Comparison of ENCODE assay signal across 8 cellular contexts in genomic region chr16:3444032-3444388, GRCh38. TPM values are rescaled to one million over a fixed set of nuclear protein-coding genes. Genes with fewer than 3 reads are reported as not detected.
DNase-seq lines count a peak whose midpoint lies in the region; ATAC-seq, FAIRE-seq and TF ChIP-seq lines count a peak whose summit lies in the region.

No MANE protein-coding gene starts in this region.

- H3K9me3 ChIP-seq in OCI-LY1 (ENCODE audit: low read length) (no peaks in the 10 kb centered on the region), K562 (replicated peaks; ENCODE audit: control insufficient read depth, insufficient read depth, low read depth, low read length) (no peaks in the 10 kb centered on the region; the same call in none of the 2 replicates)

- TF ChIP-seq EP300 in K562 (IDR thresholded peaks at IDR 0.05; ENCODE audit: low read length), result no peak

- H3K4me3 ChIP-seq in GM08714 (ENCODE audit: low read length), result peak overlapping the region; percentile 70
- H3K4me3 ChIP-seq in OCI-LY1 (ENCODE audit: low read depth, low read length, poor library complexity, severe bottlenecking), result peak overlapping the region; percentile 86
- H3K4me3 ChIP-seq in K562, result peak overlapping the region; percentile 41

- POLR2A ChIA-PET in K562 (lab: Yijun Ruan, JAX), result interaction anchor here (1.0 kb wide), 1 partner anchor 9 kb away, joined by 4 read pairs; no protein-coding TSS in a partner anchor

- no peak for TF ChIP-seq POLR2A in K562 (conservative IDR thresholded peaks at IDR 0.05)

- H3K27me3 ChIP-seq in OCI-LY1 (ENCODE audit: insufficient read depth, low read length), result no peaks in the 10 kb centered on the region; the same call in 1 of the 2 replicates
- H3K27me3 ChIP-seq in K562 (ENCODE audit: control insufficient read depth in 2 of 2, insufficient read depth in 2 of 2, low read length in 2 of 2), result peaks cover 0 to 2% of the 10 kb centered on the region in 2 experiments; a peak in 1 of 5 replicates

- H3K4me2 ChIP-seq in OCI-LY1 (ENCODE audit: low read length) (peak overlapping the region; percentile 75), K562 (ENCODE audit: insufficient read depth, low read length) (peak overlapping the region; percentile 74)

- ATAC-seq in HG02852 (IDR thresholded peaks at IDR 0.05; ENCODE audit: unreplicated experiment) (peak; percentile 24), K562 (peak; percentile 63)

- H3K4me1 ChIP-seq in OCI-LY1 (ENCODE audit: insufficient read depth, low read length, severe bottlenecking) (peaks cover 13% of the 10 kb centered on the region), K562 (replicated peaks in 1 of 2; ENCODE audit: control insufficient read depth in 2 of 2, insufficient read depth in 2 of 2, low read length in 2 of 2) (no peaks in the 10 kb centered on the region; a peak in 2 of 5 replicates)

- TF ChIP-seq CTCF in OCI-LY1 (IDR thresholded peaks at IDR 0.05; ENCODE audit: low read length) (no peak), K562 (IDR thresholded peaks at IDR 0.05 in 2 of 3, conservative IDR thresholded peaks at IDR 0.05 in 1 of 3; ENCODE audit: insufficient read depth in 2 of 3, low read depth in 1 of 3, low read length in 3 of 3) (no peak), GM13977 (IDR thresholded peaks at IDR 0.05; ENCODE audit: extremely low read depth, insufficient read depth, missing control alignments) (no peak)

- H3K9ac ChIP-seq in OCI-LY1 (ENCODE audit: low read length), result peak overlapping the region; percentile 78
- H3K9ac ChIP-seq in K562 (ENCODE audit: insufficient read depth in 1 of 2, low read depth in 2 of 2, low read length in 2 of 2), result peak overlapping the region in 1 of 2 experiments; percentile 45; a peak in 1 of 4 replicates

- DNase-seq in K562 (ENCODE audit: extremely low read depth in 1 of 4, low spot score in 3 of 4), result no peak
- DNase-seq in iPS-NIHi11 (ENCODE audit: low spot score), result peak; percentile 38
- peak; percentile 41 for DNase-seq in stimulated activated CD4-positive, alpha-beta T cell treated with anti-CD3 and anti-CD28 coated beads, Interleukin-15, amount 100 ng/mL, for 24 hours
- DNase-seq in COLO829 (ENCODE audit: low spot score), result no peak
- no peak for DNase-seq in GM13977 (ENCODE audit: low spot score)

- BruUV-seq in K562 (replicated peaks; lab: Mats Ljungman, UMichigan), result TSS peak; percentile 85

- no peak for FAIRE-seq in K562 (lab: Jason Lieb, UNC)

- H4K20me1 ChIP-seq in OCI-LY1 (ENCODE audit: insufficient read depth, low read length) (no peaks in the 10 kb centered on the region), K562 (replicated peaks; ENCODE audit: control insufficient read depth, insufficient read depth, low read length) (no peaks in the 10 kb centered on the region)

- H3K79me2 ChIP-seq in OCI-LY1 (ENCODE audit: insufficient read depth, low read length) (peaks cover 9% of the 10 kb centered on the region; the same call in 1 of the 2 replicates), K562 (ENCODE audit: control insufficient read depth, insufficient read depth, low read length) (no peaks in the 10 kb centered on the region)

- no peak for TF ChIP-seq RAD21 in K562 (CRISPR knock-in tag; conservative IDR thresholded peaks at IDR 0.05 in 1 of 2, IDR thresholded peaks at IDR 0.05 in 1 of 2)

- H3K9me1 ChIP-seq in K562 (ENCODE audit: control insufficient read depth, insufficient read depth, low read length), result no peaks in the 10 kb centered on the region

- H3K36me3 ChIP-seq in OCI-LY1 (ENCODE audit: insufficient read depth, low read length) (peaks cover 42% of the 10 kb centered on the region), K562 (ENCODE audit: control insufficient read depth, insufficient read depth, low read length) (no peaks in the 10 kb centered on the region)

- intact Hi-C loops in K562 (cut with micrococcal nuclease), result no loop called here

- H2AFZ ChIP-seq in OCI-LY1 (ENCODE audit: low read length) (no peak overlapping the region), K562 (ENCODE audit: low read depth, low read length) (peak overlapping the region; percentile 63; the same call in 1 of the 2 replicates)

- CTCF ChIA-PET in K562 (lab: Yijun Ruan, JAX; ENCODE audit: low intra/inter-chr PET ratio), result no interaction called here

- no peaks in the 10 kb centered on the region for H3F3A ChIP-seq in OCI-LY1 (ENCODE audit: insufficient read depth, low read length)

- no peak overlapping the region for H3K27ac ChIP-seq in OCI-LY1 (ENCODE audit: low read depth, low read length, poor library complexity, severe bottlenecking)
- peak overlapping the region; percentile 41; the same call in 2 of the 3 replicates for H3K27ac ChIP-seq in K562 (ENCODE audit: extremely low read depth, low read depth, low read length)

- in situ Hi-C loops in K562 (cut with MboI), result no loop called here
- in situ Hi-C loops in GM13977 (cut with MboI; ENCODE audit: low pct_unique_long_range_greater_than_20kb, low sequenced_read_pairs, unreplicated experiment), result no loop called here

- 24% methylated on average over 10 of the region's 10 CpGs for WGBS in K562 (ENCODE audit: insufficient coverage, low coverage, missing lambda C conversion rate)

- H3K9me2 ChIP-seq in OCI-LY1 (ENCODE audit: low read depth, low read length), result no peaks in the 10 kb centered on the region

RNA-seq across cellular contexts. Expression of gene NAA60, which starts 0.5 kb away (rescaled TPM):
- total RNA-seq in K562 (2011; cell fraction: chromatin; rRNA removed; ENCODE audit: low replicate concordance), result 23.6 and 31.0 TPM in 2 replicates
- 14.6 and 17.7 TPM in 2 replicates for total RNA-seq in K562 (2011; cell fraction: nucleolus; rRNA removed)
- 16.4 and 21.2 TPM in 2 replicates for total RNA-seq in K562 (2011; cell fraction: nucleoplasm; rRNA removed)
- total RNA-seq in K562 (2014; rRNA removed) (9.5 and 13.7 TPM in 2 replicates), K562 (2014; rRNA removed; fragmentation: Illumina TruSeq; extraction: Trizol) (9.7 and 13.8 TPM in 2 replicates), K562 (2015; rRNA removed; fragmentation: Illumina TruSeq; extraction: Trizol) (10.3 and 11.9 TPM in 2 replicates), K562 (2021) (34.4 and 35.4 TPM in 2 replicates)
- polyA plus RNA-seq in K562 (2011; rRNA removed) (16.0 and 17.2 TPM in 2 replicates), K562 (2014; fragmentation: Illumina TruSeq; extraction: Trizol) (41.8 and 49.4 TPM in 2 replicates), K562 (2014; fragmentation: Nextera tagmentation; extraction: Ambion mirVana) (1 to 10 TPM; 2.1 to 2.3 TPM), K562 (2014; rRNA removed) (21.6 and 25.1 TPM in 2 replicates)
- 13.5 and 27.6 TPM in 2 replicates for polyA plus RNA-seq in K562 (2011; cell fraction: cytosol; rRNA removed)
- polyA plus RNA-seq in K562 (2011; cell fraction: nucleus; rRNA removed), result 13.9 and 22.0 TPM in 2 replicates
- 28.6 and 41.3 TPM in 2 replicates for polyA plus RNA-seq in K562 (2012)
- 13.7 and 14.0 TPM in 2 replicates for polyA minus RNA-seq in K562 (2011; rRNA and poly(A)+ RNA removed)
- 15.2 and 15.6 TPM in 2 replicates for polyA minus RNA-seq in K562 (2011; cell fraction: cytosol; rRNA and poly(A)+ RNA removed)
- polyA minus RNA-seq in K562 (2011; cell fraction: nucleus; rRNA and poly(A)+ RNA removed), result 5.9 and 8.3 TPM in 2 replicates

RNA-seq across cellular contexts. Expression of gene ZNF597, which starts 0.7 kb away (rescaled TPM):
- 0.67 and 1.7 TPM in 2 replicates for total RNA-seq in K562 (2011; cell fraction: chromatin; rRNA removed; ENCODE audit: low replicate concordance)
- total RNA-seq in K562 (2011; cell fraction: nucleolus; rRNA removed), result 0.53 and 0.67 TPM in 2 replicates
- 0.95 and 1.5 TPM in 2 replicates for total RNA-seq in K562 (2011; cell fraction: nucleoplasm; rRNA removed)
- total RNA-seq in K562 (2014; rRNA removed) (0.20 and 0.68 TPM in 2 replicates), K562 (2014; rRNA removed; fragmentation: Illumina TruSeq; extraction: Trizol) (0.58 and 0.70 TPM in 2 replicates), K562 (2015; rRNA removed; fragmentation: Illumina TruSeq; extraction: Trizol) (0.57 and 0.62 TPM in 2 replicates), K562 (2021) (0.36 and 0.42 TPM in 2 replicates)
- polyA plus RNA-seq in K562 (2011; rRNA removed) (0.17 and 0.57 TPM in 2 replicates), K562 (2014; fragmentation: Illumina TruSeq; extraction: Trizol) (0.29 and 0.43 TPM in 2 replicates), K562 (2014; fragmentation: Nextera tagmentation; extraction: Ambion mirVana) (under 1 TPM; 0.14 to 0.31 TPM), K562 (2014; rRNA removed) (0.32 and 0.34 TPM in 2 replicates)
- polyA plus RNA-seq in K562 (2011; cell fraction: cytosol; rRNA removed), result 0.03 and 0.22 TPM in 2 replicates
- polyA plus RNA-seq in K562 (2011; cell fraction: nucleus; rRNA removed), result 0.27 and 0.73 TPM in 2 replicates
- 0.29 and 0.30 TPM in 2 replicates for polyA plus RNA-seq in K562 (2012)
- polyA minus RNA-seq in K562 (2011; rRNA and poly(A)+ RNA removed), result 0.32 and 1.0 TPM in 2 replicates
- polyA minus RNA-seq in K562 (2011; cell fraction: cytosol; rRNA and poly(A)+ RNA removed), result 0.18 and 0.19 TPM in 2 replicates
- polyA minus RNA-seq in K562 (2011; cell fraction: nucleus; rRNA and poly(A)+ RNA removed), result 0.13 and 0.89 TPM in 2 replicates

RNA-seq across cellular contexts. Expression of gene ZNF174, which starts 43.0 kb away (rescaled TPM):
- total RNA-seq in K562 (2011; cell fraction: chromatin; rRNA removed; ENCODE audit: low replicate concordance), result 20.1 and 25.2 TPM in 2 replicates
- 18.3 and 21.2 TPM in 2 replicates for total RNA-seq in K562 (2011; cell fraction: nucleolus; rRNA removed)
- total RNA-seq in K562 (2011; cell fraction: nucleoplasm; rRNA removed), result 14.8 and 19.4 TPM in 2 replicates
- total RNA-seq in K562 (2014; rRNA removed), result 13.7 and 16.3 TPM in 2 replicates
- 10.0 TPM in 2 replicates for total RNA-seq in K562 (2014; rRNA removed; fragmentation: Illumina TruSeq; extraction: Trizol)
- 11.5 and 12.5 TPM in 2 replicates for total RNA-seq in K562 (2015; rRNA removed; fragmentation: Illumina TruSeq; extraction: Trizol)
- total RNA-seq in K562 (2021), result 11.2 and 12.4 TPM in 2 replicates
- 13.3 and 14.5 TPM in 2 replicates for polyA plus RNA-seq in K562 (2011; rRNA removed)
- 9.0 and 10.8 TPM in 2 replicates for polyA plus RNA-seq in K562 (2011; cell fraction: cytosol; rRNA removed)
- polyA plus RNA-seq in K562 (2011; cell fraction: nucleus; rRNA removed), result 23.0 and 23.8 TPM in 2 replicates
- 9.4 and 13.7 TPM in 2 replicates for polyA plus RNA-seq in K562 (2012)
- polyA plus RNA-seq in K562 (2014; fragmentation: Illumina TruSeq; extraction: Trizol), result 14.9 and 19.1 TPM in 2 replicates
- 1 to 10 TPM; 5.1 to 8.3 TPM for polyA plus RNA-seq in K562 (2014; fragmentation: Nextera tagmentation; extraction: Ambion mirVana)
- 12.4 and 13.1 TPM in 2 replicates for polyA plus RNA-seq in K562 (2014; rRNA removed)
- 5.3 and 7.0 TPM in 2 replicates for polyA minus RNA-seq in K562 (2011; rRNA and poly(A)+ RNA removed)
- polyA minus RNA-seq in K562 (2011; cell fraction: cytosol; rRNA and poly(A)+ RNA removed), result 5.5 and 6.1 TPM in 2 replicates
- 10.0 and 14.0 TPM in 2 replicates for polyA minus RNA-seq in K562 (2011; cell fraction: nucleus; rRNA and poly(A)+ RNA removed)

RNA-seq across cellular contexts. Expression of gene ZSCAN32, which starts 43.2 kb away (rescaled TPM):
- total RNA-seq in K562 (2011; cell fraction: chromatin; rRNA removed; ENCODE audit: low replicate concordance), result 39.5 and 41.5 TPM in 2 replicates
- 21.5 and 22.1 TPM in 2 replicates for total RNA-seq in K562 (2011; cell fraction: nucleolus; rRNA removed)
- total RNA-seq in K562 (2011; cell fraction: nucleoplasm; rRNA removed), result 24.3 and 25.0 TPM in 2 replicates
- 14.6 and 16.3 TPM in 2 replicates for total RNA-seq in K562 (2014; rRNA removed)
- 21.1 and 21.3 TPM in 2 replicates for total RNA-seq in K562 (2014; rRNA removed; fragmentation: Illumina TruSeq; extraction: Trizol)
- total RNA-seq in K562 (2015; rRNA removed; fragmentation: Illumina TruSeq; extraction: Trizol), result 16.6 and 17.9 TPM in 2 replicates
- 16.5 TPM in 2 replicates for total RNA-seq in K562 (2021)
- polyA plus RNA-seq in K562 (2011; rRNA removed), result 28.5 and 29.4 TPM in 2 replicates
- polyA plus RNA-seq in K562 (2011; cell fraction: cytosol; rRNA removed), result 17.9 and 18.3 TPM in 2 replicates
- 32.4 and 37.3 TPM in 2 replicates for polyA plus RNA-seq in K562 (2011; cell fraction: nucleus; rRNA removed)
- 11.6 and 20.5 TPM in 2 replicates for polyA plus RNA-seq in K562 (2012)
- 22.6 and 26.1 TPM in 2 replicates for polyA plus RNA-seq in K562 (2014; fragmentation: Illumina TruSeq; extraction: Trizol)
- 10 to 100 TPM; 16.0 to 24.6 TPM for polyA plus RNA-seq in K562 (2014; fragmentation: Nextera tagmentation; extraction: Ambion mirVana)
- 18.4 and 19.2 TPM in 2 replicates for polyA plus RNA-seq in K562 (2014; rRNA removed)
- polyA minus RNA-seq in K562 (2011; rRNA and poly(A)+ RNA removed), result 20.5 and 21.2 TPM in 2 replicates
- polyA minus RNA-seq in K562 (2011; cell fraction: cytosol; rRNA and poly(A)+ RNA removed), result 6.0 and 10.7 TPM in 2 replicates
- polyA minus RNA-seq in K562 (2011; cell fraction: nucleus; rRNA and poly(A)+ RNA removed), result 8.8 and 13.7 TPM in 2 replicates

RNA-seq across cellular contexts. Expression of gene C16orf90, which starts 51.3 kb away (rescaled TPM):
- not detected in 2 replicates for total RNA-seq in K562 (2011; cell fraction: chromatin; rRNA removed; ENCODE audit: low replicate concordance)
- not detected in 2 replicates for total RNA-seq in K562 (2011; cell fraction: nucleolus; rRNA removed)
- total RNA-seq in K562 (2011; cell fraction: nucleoplasm; rRNA removed), result not detected in 2 replicates
- total RNA-seq in K562 (2014; rRNA removed) (not detected in 2 replicates), K562 (2014; rRNA removed; fragmentation: Illumina TruSeq; extraction: Trizol) (not detected in 2 replicates), K562 (2015; rRNA removed; fragmentation: Illumina TruSeq; extraction: Trizol) (not detected in 2 replicates), K562 (2021) (not detected in 2 replicates)
- polyA plus RNA-seq in K562 (2011; rRNA removed) (not detected in 2 replicates), K562 (2014; fragmentation: Illumina TruSeq; extraction: Trizol) (not detected in 2 replicates), K562 (2014; fragmentation: Nextera tagmentation; extraction: Ambion mirVana) (not detected), K562 (2014; rRNA removed) (not detected in 2 replicates)
- not detected in 2 replicates for polyA plus RNA-seq in K562 (2011; cell fraction: cytosol; rRNA removed)
- polyA plus RNA-seq in K562 (2011; cell fraction: nucleus; rRNA removed), result not detected in 2 replicates
- polyA plus RNA-seq in K562 (2012), result not detected in 2 replicates
- not detected in 2 replicates for polyA minus RNA-seq in K562 (2011; rRNA and poly(A)+ RNA removed)
- polyA minus RNA-seq in K562 (2011; cell fraction: cytosol; rRNA and poly(A)+ RNA removed), result not detected in 2 replicates
- not detected in 2 replicates for polyA minus RNA-seq in K562 (2011; cell fraction: nucleus; rRNA and poly(A)+ RNA removed)

Comparison
In these comparisons a context has a peak if more than half of its experiments do, and no peak if none do; other contexts are left out.
1. DNase-seq: peak in iPS-NIHi11 (single experiment) and stimulated activated CD4-positive, alpha-beta T cell treated with anti-CD3 and anti-CD28 coated beads, Interleukin-15, amount 100 ng/mL, for 24 hours (single experiment); none in K562 (0 of 4), COLO829 (single experiment) and GM13977 (single experiment).
2. Peak in every context shown above with its lines, with median percentiles within 50 percentile points of each other: H3K4me3 ChIP-seq.